In genomic region chr12:2450553-2450952, GRCh38 we compare ENCODE assay signal across 30 cellular contexts.
"Had no signal": no experiment of that assay in that cellular context is flagged by ENCODE, and none has a peak within 500 bp of the region (broad histone marks: within the 10 kb centered on the region; RNA-seq: fewer than 3 reads in every experiment).

No MANE protein-coding gene starts in this region.

- ATAC-seq: left lobe of liver; natural killer cell; right lobe of liver; stimulated activated naive CD8-positive, alpha-beta T cell treated with anti-CD3 and anti-CD28 coated beads, Interleukin-15, Interleukin-2, amounts not matched to agents 100 U/mL and 50 U/mL, for 24 hours; upper lobe of right lung had no signal

- H3K4me3 ChIP-seq: lung, neural progenitor cell, ovary, prostate gland, right lobe of liver, skin epidermis, stomach, suprapubic skin, thoracic aorta, tibial artery, upper lobe of right lung had no signal

- H3K4me1 ChIP-seq: neural progenitor cell, prostate gland, right lobe of liver, stomach, suprapubic skin, upper lobe of right lung had no signal

- H3K9me3 ChIP-seq: neutrophil, ovary, prostate gland, right lobe of liver, stomach, suprapubic skin, thoracic aorta, tibial artery, upper lobe of right lung had no signal

- H3K36me3 ChIP-seq: neural progenitor cell, neutrophil, ovary, prostate gland, right lobe of liver, suprapubic skin, upper lobe of right lung had no signal

- H3K27ac ChIP-seq: neural progenitor cell, neutrophil, ovary, prostate gland, right lobe of liver, skin epidermis, stomach, suprapubic skin, upper lobe of right lung had no signal

- H3K27me3 ChIP-seq: neural progenitor cell, neutrophil, ovary, right lobe of liver, stomach, suprapubic skin, tibial artery, upper lobe of right lung had no signal

- DNase-seq: head of caudate nucleus; hippocampal formation; kidney glomerular epithelial cell; left cardiac atrium; mesendoderm; naive B cell; natural killer cell; nephron progenitor cell; occipital lobe; ovary; retina; right lobe of liver; stimulated activated CD4-positive, alpha-beta T cell treated with anti-CD3 and anti-CD28 coated beads, Interleukin-12 subunit alpha, Interleukin-12 subunit beta, amount 100 ng/mL, for 4 hours; stimulated activated CD4-positive, alpha-beta T cell treated with anti-CD3 and anti-CD28 coated beads, Interleukin-15, amount 100 ng/mL, for 24 hours; stimulated activated CD4-positive, alpha-beta T cell treated with anti-CD3 and anti-CD28 coated beads, Interleukin-2, amount 100 ng/mL, for 24 hours; stimulated activated CD4-positive, alpha-beta T cell treated with anti-CD3 and anti-CD28 coated beads, Interleukin-4, amount 100 ng/mL, for 1 hour; stimulated activated naive B cell treated with anti-CD40 and anti-IgM and Interleukin-4, amounts not matched to agents 10 μg/mL and 1 μg/mL and 100 μg/mL, for 72 hours; stimulated activated naive CD8-positive, alpha-beta T cell treated with anti-CD3 and anti-CD28 coated beads, Interleukin-15, Interleukin-2, amounts not matched to agents 100 U/mL and 50 U/mL, for 24 hours; stomach; tibial artery; trophoblast cell; upper lobe of right lung had no signal
